ENCODE assay signal across 25 cellular contexts in genomic region chr7:86844608-86845007, GRCh38.
DNase-seq lines count a peak whose midpoint lies in the region; ATAC-seq, FAIRE-seq and TF ChIP-seq lines count a peak whose summit lies in the region.
"Had no signal": no experiment of that assay in that cellular context is flagged by ENCODE, and none has a peak within 500 bp of the region (broad histone marks: within the 10 kb centered on the region; RNA-seq: fewer than 3 reads in every experiment).

No MANE protein-coding gene starts in this region.

- no peak for DNase-seq in stimulated activated naive CD8-positive, alpha-beta T cell treated with anti-CD3 and anti-CD28 coated beads, Interleukin-15, amount 100 ng/mL, for 72 hours
- no peak for DNase-seq in stimulated activated naive CD8-positive, alpha-beta T cell treated with anti-CD3 and anti-CD28 coated beads, Interleukin-15, Interleukin-2, amounts not matched to agents 100 U/mL and 50 U/mL, for 24 hours
- DNase-seq in sigmoid colon (no peak), mucosa of gallbladder (ENCODE audit: low spot score) (no peak), GM12891 (ENCODE audit: insufficient read length, low spot score) (no peak), NCI-H82 (lab: John Stamatoyannopoulos, UW) (no peak)
- DNase-seq: activated naive CD8-positive, alpha-beta T cell treated with anti-CD3 and anti-CD28 coated beads, Interleukin-2, amount 10 ng/mL, durations not matched to agents 7 days and 5 days; CD8-positive, alpha-beta T cell; DMS53; HCEC 1CT; head of caudate nucleus; NCI-H1436; NCI-H2107; NCI-H510A; PC-3; Right ventricle myocardium superior; stimulated activated CD4-positive, alpha-beta T cell treated with anti-CD3 and anti-CD28 coated beads, Interleukin-15, amount 100 ng/mL, for 24 hours; upper lobe of right lung; WERI-Rb-1 had no signal

- no peak for TF ChIP-seq POLR2A in sigmoid colon (IDR thresholded peaks at IDR 0.05)
- TF ChIP-seq POLR2A in GM12891 (IDR thresholded peaks at IDR 0.05; ENCODE audit: low read depth, low read length), result no peak

- H3K4me1 ChIP-seq in sigmoid colon, result no peaks in the 10 kb centered on the region
- H3K4me1 ChIP-seq: A549, upper lobe of right lung had no signal

- FAIRE-seq in GM12891 (lab: Jason Lieb, UNC), result no peak
- FAIRE-seq: A549, G401.6 had no signal

- H3K4me3 Mint-ChIP-seq in stimulated activated naive CD8-positive, alpha-beta T cell treated with anti-CD3 and anti-CD28 coated beads, Interleukin-15, amount 100 ng/mL, for 72 hours, result no peak overlapping the region
- H3K4me3 Mint-ChIP-seq: activated naive CD8-positive, alpha-beta T cell treated with anti-CD3 and anti-CD28 coated beads, Interleukin-2, amount 10 ng/mL, durations not matched to agents 7 days and 5 days; CD8-positive, alpha-beta T cell; neural crest cell had no signal

- H3K9me3 ChIP-seq in sigmoid colon, result peaks cover 0 to 4% (median 0%) of the 10 kb centered on the region in 4 donors
- H3K9me3 ChIP-seq: A549, upper lobe of right lung had no signal

- H3K27me3 Mint-ChIP-seq in stimulated activated naive CD8-positive, alpha-beta T cell treated with anti-CD3 and anti-CD28 coated beads, Interleukin-15, amount 100 ng/mL, for 72 hours, result peaks cover 8% of the 10 kb centered on the region
- H3K27me3 Mint-ChIP-seq: activated naive CD8-positive, alpha-beta T cell treated with anti-CD3 and anti-CD28 coated beads, Interleukin-2, amount 10 ng/mL, durations not matched to agents 7 days and 5 days had no signal

- peak; percentile 49 for ATAC-seq in stimulated activated naive CD8-positive, alpha-beta T cell treated with anti-CD3 and anti-CD28 coated beads, Interleukin-15, amount 100 ng/mL, for 72 hours
- ATAC-seq in stimulated activated naive CD8-positive, alpha-beta T cell treated with anti-CD3 and anti-CD28 coated beads, Interleukin-15, Interleukin-2, amounts not matched to agents 100 U/mL and 50 U/mL, for 24 hours, result no peak
- ATAC-seq in GM21619 (IDR thresholded peaks at IDR 0.05; ENCODE audit: unreplicated experiment) (peak; percentile 47), HG03439 (IDR thresholded peaks at IDR 0.05; ENCODE audit: unreplicated experiment) (peak; percentile 51)
- ATAC-seq: A549; CD8-positive, alpha-beta T cell; PC-3; sciatic nerve; upper lobe of right lung had no signal

- H3K27ac Mint-ChIP-seq in stimulated activated naive CD8-positive, alpha-beta T cell treated with anti-CD3 and anti-CD28 coated beads, Interleukin-15, amount 100 ng/mL, for 72 hours, result no peak overlapping the region
- H3K27ac Mint-ChIP-seq: activated naive CD8-positive, alpha-beta T cell treated with anti-CD3 and anti-CD28 coated beads, Interleukin-2, amount 10 ng/mL, durations not matched to agents 7 days and 5 days; CD8-positive, alpha-beta T cell had no signal

- no peaks in the 10 kb centered on the region for H3K27me3 ChIP-seq in sigmoid colon
- H3K27me3 ChIP-seq: upper lobe of right lung had no signal

- H3K4me1 Mint-ChIP-seq in stimulated activated naive CD8-positive, alpha-beta T cell treated with anti-CD3 and anti-CD28 coated beads, Interleukin-15, amount 100 ng/mL, for 72 hours, result no peaks in the 10 kb centered on the region
- H3K4me1 Mint-ChIP-seq: activated naive CD8-positive, alpha-beta T cell treated with anti-CD3 and anti-CD28 coated beads, Interleukin-2, amount 10 ng/mL, durations not matched to agents 7 days and 5 days; neural crest cell had no signal

- H3K9me3 Mint-ChIP-seq in stimulated activated naive CD8-positive, alpha-beta T cell treated with anti-CD3 and anti-CD28 coated beads, Interleukin-15, amount 100 ng/mL, for 72 hours, result no peaks in the 10 kb centered on the region
- H3K9me3 Mint-ChIP-seq: activated naive CD8-positive, alpha-beta T cell treated with anti-CD3 and anti-CD28 coated beads, Interleukin-2, amount 10 ng/mL, durations not matched to agents 7 days and 5 days; CD8-positive, alpha-beta T cell; neural crest cell had no signal

- H3K36me3 ChIP-seq in sigmoid colon, result no peaks in the 10 kb centered on the region
- H3K36me3 ChIP-seq: upper lobe of right lung, WERI-Rb-1 had no signal

- intact Hi-C loops in sigmoid colon (cut with DNase I), result no loop called here

- H3K4me3 ChIP-seq in sigmoid colon, result no peak overlapping the region
- H3K4me3 ChIP-seq: A549, upper lobe of right lung had no signal

- WGBS in sigmoid colon, 2 donors, result 90 to 95% methylated on average over 3 of the region's 3 CpGs

- no peak for TF ChIP-seq CTCF in sigmoid colon (IDR thresholded peaks at IDR 0.05)

- no peak overlapping the region for H3K27ac ChIP-seq in sigmoid colon
- H3K27ac ChIP-seq: A549, upper lobe of right lung, WERI-Rb-1 had no signal

- no peak for TF ChIP-seq EP300 in sigmoid colon (IDR thresholded peaks at IDR 0.05)

TF ChIP-seq in GM12891, 5 proteins besides CTCF, POLR2A, EP300 and RAD21:
- TF ChIP-seq TAF1 (IDR thresholded peaks at IDR 0.05; ENCODE audit: low read depth, low read length), result no peak
- TF ChIP-seq POLR2AphosphoS5 (IDR thresholded peaks at IDR 0.05; ENCODE audit: low read depth, low read length), result no peak
- no peak for TF ChIP-seq PAX5 (IDR thresholded peaks at IDR 0.05; ENCODE audit: insufficient read depth, low read length, severe bottlenecking)
- TF ChIP-seq SPI1 (IDR thresholded peaks at IDR 0.05; ENCODE audit: low read depth, low read length), result no peak
- TF ChIP-seq POU2F2 (IDR thresholded peaks at IDR 0.05; ENCODE audit: low read depth, low read length), result no peak
